25 cellular contexts compared by ENCODE assay signal in genomic region chr20:47289989-47290388, GRCh38.
"Had no signal": no experiment of that assay in that cellular context is flagged by ENCODE, and none has a peak within 500 bp of the region (broad histone marks: within the 10 kb centered on the region; RNA-seq: fewer than 3 reads in every experiment).

No MANE protein-coding gene starts in this region.

- DNase-seq: cortex of kidney; effector memory CD8-positive, alpha-beta T cell; erythroblast; esophagus squamous epithelium; foreskin melanocyte; glutamatergic neuron; heart right ventricle; hippocampal formation; left cardiac atrium; left ventricle myocardium superior; lower lobe of right lung; natural killer cell; sigmoid colon; stimulated activated CD4-positive, alpha-beta T cell treated with anti-CD3 and anti-CD28 coated beads, Interleukin-2, amount 100 ng/mL, for 24 hours; stimulated activated CD4-positive, alpha-beta T cell treated with anti-CD3 and anti-CD28 coated beads, Interleukin-4, amount 100 ng/mL, for 24 hours; stimulated activated naive CD4-positive, alpha-beta T cell treated with Interleukin-2 at 50 U/mL for 16 hours; stomach; thyroid gland; trophoblast cell had no signal

- H3K4me3 Mint-ChIP-seq: effector memory CD8-positive, alpha-beta T cell; natural killer cell; stimulated activated effector memory CD8-positive, alpha-beta T cell treated with anti-CD3 and anti-CD28 coated beads, Interleukin-12 subunit alpha, Interleukin-12 subunit beta, amount 100 ng/mL, for 72 hours had no signal

- H3K9me3 Mint-ChIP-seq: effector memory CD8-positive, alpha-beta T cell; natural killer cell; stimulated activated effector memory CD8-positive, alpha-beta T cell treated with anti-CD3 and anti-CD28 coated beads, Interleukin-12 subunit alpha, Interleukin-12 subunit beta, amount 100 ng/mL, for 72 hours had no signal

- FAIRE-seq: endometrium, islet of Langerhans had no signal

- H3K27me3 ChIP-seq: esophagus squamous epithelium, heart right ventricle, sigmoid colon, stomach, thyroid gland, vagina had no signal

- H3K27me3 Mint-ChIP-seq: effector memory CD8-positive, alpha-beta T cell; progenitor cell of endocrine pancreas had no signal

- ATAC-seq: effector memory CD8-positive, alpha-beta T cell; heart right ventricle; left cardiac atrium; left ventricle myocardium superior; lower lobe of right lung; natural killer cell; stimulated activated effector memory CD8-positive, alpha-beta T cell treated with anti-CD3 and anti-CD28 coated beads, Interleukin-12 subunit alpha, Interleukin-12 subunit beta, amount 100 ng/mL, for 72 hours had no signal

- H3K9ac ChIP-seq: parathyroid adenoma had no signal

- H3K4me1 ChIP-seq: esophagus squamous epithelium, lower lobe of right lung, parathyroid adenoma, sigmoid colon, stomach, vagina had no signal

- H3K27ac Mint-ChIP-seq: natural killer cell, progenitor cell of endocrine pancreas had no signal

- H2AFZ ChIP-seq: parathyroid adenoma had no signal

- H3K4me3 ChIP-seq: esophagus squamous epithelium, heart right ventricle, lower lobe of right lung, sigmoid colon, stomach, thyroid gland, vagina had no signal

- H3K9me3 ChIP-seq: esophagus squamous epithelium, heart right ventricle, lower lobe of right lung, sigmoid colon, stomach, thyroid gland, vagina had no signal

- H3K27ac ChIP-seq: esophagus squamous epithelium, heart right ventricle, lower lobe of right lung, parathyroid adenoma, sigmoid colon, stomach, thyroid gland, vagina had no signal
